9 cellular contexts compared by ENCODE assay signal in the genomic region with DNA sequence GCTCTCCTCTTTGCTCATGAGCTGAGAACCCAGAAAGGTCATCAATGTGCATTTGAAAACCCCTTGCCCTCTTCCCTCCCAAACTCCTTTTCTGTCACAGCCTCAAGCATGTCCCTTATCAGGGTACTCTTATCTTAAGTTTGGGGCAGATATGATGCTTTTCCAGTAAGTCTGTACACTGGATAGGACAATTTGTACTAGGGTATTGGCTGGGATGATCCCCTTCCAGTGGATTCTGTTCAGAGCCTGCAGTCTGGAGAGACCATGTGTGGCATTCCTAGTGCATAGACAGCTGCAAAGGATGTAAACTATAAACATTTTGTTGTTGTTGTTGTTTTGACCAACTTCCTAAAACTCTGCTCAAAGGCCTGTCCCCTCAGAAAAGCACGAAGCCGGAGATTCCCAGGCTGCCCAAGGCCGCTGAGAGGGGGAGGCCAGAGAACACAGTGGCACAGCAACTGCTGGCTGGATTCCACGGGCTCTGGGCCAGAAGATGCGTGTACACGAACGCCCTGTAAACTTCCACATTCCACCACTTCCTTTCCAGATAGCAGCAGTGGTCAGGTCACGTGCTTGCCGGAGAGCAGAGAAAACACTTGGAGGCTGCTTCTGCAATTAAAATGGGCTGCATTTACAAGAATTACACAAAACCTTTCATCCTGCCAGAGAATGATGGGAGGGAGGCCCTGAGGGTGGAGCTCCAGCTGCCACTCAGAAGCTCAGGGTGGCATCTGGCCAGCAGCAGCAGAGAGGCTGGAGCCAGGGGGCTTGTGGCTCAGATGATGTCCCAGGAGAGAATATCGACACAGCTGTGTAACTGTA. TPM values are rescaled to one million over a fixed set of nuclear protein-coding genes. Genes with fewer than 3 reads are reported as not detected.
DNase-seq lines count a peak whose midpoint lies in the region; TF ChIP-seq lines count a peak whose summit lies in the region.
"Had no signal": no experiment of that assay in that cellular context is flagged by ENCODE, and none has a peak within 500 bp of the region (broad histone marks: within the 10 kb centered on the region; RNA-seq: fewer than 3 reads in every experiment).

No MANE protein-coding gene starts in this region.

- H3K4me1 ChIP-seq in SJSA1 (replicated peaks) = peaks cover 43% of the 10 kb centered on the region
- H3K4me1 ChIP-seq in ovary (ENCODE audit: insufficient read depth) = peaks cover 14% of the 10 kb centered on the region
- peaks cover 0 to 57% (median 45%) of the 10 kb centered on the region in 4 donors for H3K4me1 ChIP-seq in tibial artery

- H3K4me3 ChIP-seq in AG04449 (ENCODE audit: low read depth, low read length) (no peak overlapping the region), SJSA1 (no peak overlapping the region), ovary (no peak overlapping the region), tibial artery (peak overlapping the region; percentile 5 to 19)

- 0 to 2% (median 0%) methylated on average over 10 of the region's 10 CpGs for WGBS in ovary, 3 donors

- POLR2A ChIA-PET in AG04449 (lab: Yijun Ruan, JAX) = no interaction called here

- peak overlapping the region; percentile 38 for H3K27ac ChIP-seq in SJSA1
- peak overlapping the region in 1 of 2 donors; percentile 16 for H3K27ac ChIP-seq in ovary
- peak overlapping the region; percentile 86 to 87 for H3K27ac ChIP-seq in tibial artery

- intact Hi-C loops in ovary (cut with DNase I) (loop anchor here in 1 of 4 donors (10.0 kb wide), 1 partner anchor 76 kb away; no protein-coding TSS in a partner anchor), tibial artery (cut with DNase I; ENCODE audit: low total_unique reads) (no loop called here)

- H3K27me3 Mint-ChIP-seq in activated naive CD8-positive, alpha-beta T cell = no peaks in the 10 kb centered on the region

- H3K27ac Mint-ChIP-seq in activated naive CD8-positive, alpha-beta T cell = peak overlapping the region; percentile 91

- peak overlapping the region; percentile 59 for H3K4me3 Mint-ChIP-seq in activated naive CD8-positive, alpha-beta T cell

- H3K9me3 ChIP-seq in SJSA1 (replicated peaks) (no peaks in the 10 kb centered on the region), ovary (no peaks in the 10 kb centered on the region), tibial artery (no peaks in the 10 kb centered on the region)

- CTCF ChIA-PET in AG04449 (lab: Yijun Ruan, JAX) = interaction anchor here (1.0 to 2.6 kb wide), 5 partner anchors 9 to 97 kb away, joined by 3 to 19 read pairs (median 4); no protein-coding TSS in a partner anchor

- TF ChIP-seq POLR2A in ovary (IDR thresholded peaks at IDR 0.05) = no peak

- peaks cover 3% of the 10 kb centered on the region for H3K36me3 Mint-ChIP-seq in activated naive CD8-positive, alpha-beta T cell

- DNase-seq in AG04449 (ENCODE audit: low read depth, low spot score) (peak; percentile 82), HT1080 (ENCODE audit: low read depth) (peak; percentile 98), SJSA1 (ENCODE audit: low read depth in 1 of 2, low spot score in 2 of 2) (peak; percentile 90 to 96), glomerular endothelial cell (ENCODE audit: extremely low read depth, low read depth, low spot score) (peak; percentile 97), ovary (peak; percentile 96 to 99 (median 98)), tibial artery (peak; percentile 97 to 98), NCI-H2081 (lab: John Stamatoyannopoulos, UW) (no peak)

- H3K4me1 Mint-ChIP-seq in activated naive CD8-positive, alpha-beta T cell (ENCODE audit: low read depth) = peaks cover 65% of the 10 kb centered on the region

- TF ChIP-seq CTCF in AG04449 (IDR thresholded peaks at IDR 0.05; ENCODE audit: insufficient read depth, low read length, missing control alignments) = no peak
- TF ChIP-seq CTCF in ovary (IDR thresholded peaks at IDR 0.05) = peak in 1 of 3 donors; percentile 18
- TF ChIP-seq CTCF in tibial artery (IDR thresholded peaks at IDR 0.05) = peak in 1 of 2 experiments; percentile 19

- no peaks in the 10 kb centered on the region for H3K36me3 ChIP-seq in SJSA1
- no peaks in the 10 kb centered on the region for H3K36me3 ChIP-seq in ovary
- no peaks in the 10 kb centered on the region for H3K36me3 ChIP-seq in tibial artery

- TF ChIP-seq EP300 in ovary (IDR thresholded peaks at IDR 0.05) = peak; percentile 39

- no peaks in the 10 kb centered on the region for H3K27me3 ChIP-seq in SJSA1 (replicated peaks)
- no peaks in the 10 kb centered on the region for H3K27me3 ChIP-seq in ovary
- no peaks in the 10 kb centered on the region for H3K27me3 ChIP-seq in tibial artery

- H3K9me3 Mint-ChIP-seq in activated naive CD8-positive, alpha-beta T cell (ENCODE audit: low read depth) = no peaks in the 10 kb centered on the region

RNA-seq across cellular contexts. Expression of a gene that starts 42.1 kb away (rescaled TPM):
- not detected in 2 replicates for total RNA-seq in HT1080 (2014; rRNA removed; shearing (Covaris generic))
- polyA plus RNA-seq in HT1080 (2015; cell fraction: cytosol; rRNA removed) = not detected in 2 replicates
- not detected in 2 replicates for polyA plus RNA-seq in HT1080 (2015; cell fraction: nucleus; rRNA removed)
- total RNA-seq in SJSA1 (2014; rRNA removed; shearing (Covaris generic)) = not detected in 2 replicates
- total RNA-seq in glomerular endothelial cell (not detected in 2 replicates), ovary (not detected)
- not detected for polyA plus RNA-seq in ovary
- total RNA-seq: urinary bladder had no signal
- polyA plus RNA-seq: urinary bladder had no signal

Comparison
In these comparisons a context has a peak if more than half of its experiments do, and no peak if none do; other contexts are left out.
1. DNase-seq: peak in AG04449 (single experiment), HT1080 (single experiment), SJSA1 (2 of 2), glomerular endothelial cell (single experiment), ovary (5 of 5) and tibial artery (2 of 2); none in NCI-H2081 (0 of 2).
2. H3K4me3 ChIP-seq: peak in tibial artery (2 of 2); none in AG04449 (single experiment), SJSA1 (single experiment) and ovary (single experiment).